38 cellular contexts compared by ENCODE assay signal in the genomic region with DNA sequence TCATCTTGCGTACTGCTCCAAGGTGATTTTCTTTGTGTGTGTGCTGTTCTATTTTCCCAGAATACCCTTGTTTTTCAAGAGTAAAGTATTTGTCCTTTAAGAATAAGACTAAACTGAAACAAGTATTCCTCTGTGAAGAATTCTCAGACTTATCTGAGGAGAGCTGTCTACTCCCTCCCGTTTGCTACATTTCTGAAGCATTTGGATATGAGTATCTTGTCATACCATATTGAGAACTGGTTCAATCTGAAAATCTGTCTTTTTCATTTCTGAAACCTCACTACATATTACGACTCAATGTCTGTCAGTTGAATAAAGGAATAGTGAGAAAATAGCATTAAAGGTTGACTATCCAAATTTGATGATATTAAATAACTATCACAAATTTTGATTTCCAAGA.
"Had no signal": no experiment of that assay in that cellular context is flagged by ENCODE, and none has a peak within 500 bp of the region (broad histone marks: within the 10 kb centered on the region; RNA-seq: fewer than 3 reads in every experiment).

No MANE protein-coding gene starts in this region.

- FAIRE-seq: astrocyte had no signal

- H3K4me1 Mint-ChIP-seq: activated CD4-positive, alpha-beta memory T cell treated with anti-CD3 and anti-CD28 coated beads, Interleukin-2, amount 10 ng/mL, durations not matched to agents 7 days and 5 days; activated CD4-positive, alpha-beta T cell treated with anti-CD3 and anti-CD28 coated beads for 36 hours; activated CD4-positive, alpha-beta T cell treated with anti-CD3 and anti-CD28 coated beads, Interleukin-2, amount 10 ng/mL, durations not matched to agents 7 days and 5 days; activated CD8-positive, alpha-beta memory T cell treated with anti-CD3 and anti-CD28 coated beads, Interleukin-2, amount 10 ng/mL, durations not matched to agents 7 days and 5 days; activated naive CD8-positive, alpha-beta T cell treated with anti-CD3 and anti-CD28 coated beads for 36 hours; central memory CD8-positive, alpha-beta T cell had no signal

- H3K9me3 Mint-ChIP-seq: activated CD4-positive, alpha-beta memory T cell treated with anti-CD3 and anti-CD28 coated beads, Interleukin-2, amount 10 ng/mL, durations not matched to agents 7 days and 5 days; activated CD4-positive, alpha-beta T cell treated with anti-CD3 and anti-CD28 coated beads, Interleukin-2, amount 10 ng/mL, durations not matched to agents 7 days and 5 days; activated naive CD4-positive, alpha-beta T cell treated with anti-CD3 and anti-CD28 coated beads for 36 hours; activated T-helper 2 cell treated with anti-CD3 and anti-CD28 coated beads, Interferon-gamma antibody, Interleukin-2, Interleukin-4, amounts not matched to agents 10 μg/mL and 5 μg/mL and 100 μg/mL, durations not matched to agents 14 hours and 24 hours and 36 hours; central memory CD8-positive, alpha-beta T cell; T-helper 1 cell treated with Interleukin-12 subunit alpha and Interleukin-12 subunit beta and Interleukin-4 antibody, amounts not matched to agents 30 μg/mL and 1 μg/mL, for 36 hours; T-helper 2 cell treated with Interferon-gamma antibody and Interleukin-4, amounts not matched to agents 5 μg/mL and 100 μg/mL, for 36 hours had no signal

- H3K36me3 ChIP-seq: adrenal gland, brain microvascular endothelial cell, breast epithelium, cardiac muscle cell, WERI-Rb-1 had no signal

- H3K27ac ChIP-seq: adrenal gland, body of pancreas, brain microvascular endothelial cell, breast epithelium, cardiac muscle cell, WERI-Rb-1 had no signal

- H3K27me3 Mint-ChIP-seq: activated CD4-positive, alpha-beta T cell treated with anti-CD3 and anti-CD28 coated beads, Interleukin-2, amount 10 ng/mL, durations not matched to agents 7 days and 5 days; activated CD8-positive, alpha-beta memory T cell treated with anti-CD3 and anti-CD28 coated beads, Interleukin-2, amount 10 ng/mL, durations not matched to agents 7 days and 5 days; activated naive CD8-positive, alpha-beta T cell treated with anti-CD3 and anti-CD28 coated beads for 36 hours had no signal

- H3K27me3 ChIP-seq: adrenal gland, body of pancreas, brain microvascular endothelial cell, breast epithelium, cardiac muscle cell had no signal

- H3K4me1 ChIP-seq: adrenal gland, body of pancreas, breast epithelium had no signal

- H3K27ac Mint-ChIP-seq: activated CD4-positive, alpha-beta memory T cell treated with anti-CD3 and anti-CD28 coated beads, Interleukin-2, amount 10 ng/mL, durations not matched to agents 7 days and 5 days; activated CD4-positive, alpha-beta T cell treated with anti-CD3 and anti-CD28 coated beads for 36 hours; activated CD4-positive, alpha-beta T cell treated with anti-CD3 and anti-CD28 coated beads, Interleukin-2, amount 10 ng/mL, durations not matched to agents 7 days and 5 days; activated CD8-positive, alpha-beta memory T cell treated with anti-CD3 and anti-CD28 coated beads, Interleukin-2, amount 10 ng/mL, durations not matched to agents 7 days and 5 days; activated CD8-positive, alpha-beta T cell treated with anti-CD3 and anti-CD28 coated beads, Interleukin-2, amount 10 ng/mL, durations not matched to agents 7 days and 5 days; activated naive CD4-positive, alpha-beta T cell treated with anti-CD3 and anti-CD28 coated beads for 36 hours; activated naive CD4-positive, alpha-beta T cell treated with anti-CD3 and anti-CD28 coated beads, Interleukin-2, amount 50 U/mL, for 72 hours; activated naive CD8-positive, alpha-beta T cell treated with anti-CD3 and anti-CD28 coated beads for 36 hours; activated T-cell treated with anti-CD3 and anti-CD28 coated beads, Interleukin-2, amount 50 U/mL, for 24 hours; activated T-helper 2 cell treated with anti-CD3 and anti-CD28 coated beads, Interferon-gamma antibody, Interleukin-2, Interleukin-4, amounts not matched to agents 10 μg/mL and 5 μg/mL and 100 μg/mL, durations not matched to agents 14 hours and 24 hours and 36 hours; T-helper 1 cell treated with Interleukin-12 subunit alpha and Interleukin-12 subunit beta and Interleukin-4 antibody, amounts not matched to agents 30 μg/mL and 1 μg/mL, for 36 hours; T-helper 2 cell treated with Interferon-gamma antibody and Interleukin-4, amounts not matched to agents 5 μg/mL and 100 μg/mL, for 36 hours; WTC11 had no signal

- DNase-seq: activated CD4-positive, alpha-beta memory T cell treated with anti-CD3 and anti-CD28 coated beads, Interleukin-2, amount 10 ng/mL, durations not matched to agents 7 days and 5 days; activated CD4-positive, alpha-beta T cell treated with anti-CD3 and anti-CD28 coated beads for 1 hour; activated CD4-positive, alpha-beta T cell treated with anti-CD3 and anti-CD28 coated beads for 36 hours; activated CD4-positive, alpha-beta T cell treated with anti-CD3 and anti-CD28 coated beads for 48 hours; activated CD4-positive, alpha-beta T cell treated with anti-CD3 and anti-CD28 coated beads, Interleukin-2, amount 10 ng/mL, durations not matched to agents 7 days and 5 days; activated CD4-positive, alpha-beta T cell treated with anti-CD3 and anti-CD28 coated beads, Interleukin-2, amount 50 U/mL, for 48 hours; activated CD4-positive, CD25-positive, alpha-beta regulatory T cell; activated CD8-positive, alpha-beta memory T cell treated with anti-CD3 and anti-CD28 coated beads for 24 hours; activated CD8-positive, alpha-beta memory T cell treated with anti-CD3 and anti-CD28 coated beads, Interleukin-2, amount 10 ng/mL, durations not matched to agents 7 days and 5 days; activated CD8-positive, alpha-beta memory T cell treated with anti-CD3 and anti-CD28 coated beads, Interleukin-2, amount 50 U/mL, for 48 hours; activated CD8-positive, alpha-beta T cell treated with anti-CD3 and anti-CD28 coated beads, Interleukin-2, amount 10 ng/mL, durations not matched to agents 7 days and 5 days; activated effector memory CD4-positive, alpha-beta T cell treated with Interleukin-2 at 50 U/mL for 16 hours; activated gamma-delta T cell; activated naive CD4-positive, alpha-beta T cell treated with anti-CD3 and anti-CD28 coated beads for 36 hours; activated naive CD4-positive, alpha-beta T cell treated with anti-CD3 and anti-CD28 coated beads, Interleukin-2, amount 50 U/mL, for 16 hours; activated naive CD8-positive, alpha-beta T cell treated with anti-CD3 and anti-CD28 coated beads for 36 hours; activated T-cell treated with anti-CD3 and anti-CD28 coated beads, Interleukin-2, amount 50 U/mL, for 24 hours; activated T-cell treated with anti-CD3 and anti-CD28 coated beads, Interleukin-2, amount 50 U/mL, for 48 hours; adrenal gland; amniotic stem cell; aorta; body of pancreas; brain microvascular endothelial cell; cerebellar nuclear complex; T-helper 1 cell; T-helper 2 cell; T-helper 9 cell; WERI-Rb-1 had no signal

- H3K4me3 ChIP-seq: adrenal gland, body of pancreas, breast epithelium, cardiac muscle cell had no signal

- ATAC-seq: activated CD4-positive, alpha-beta T cell treated with anti-CD3 and anti-CD28 coated beads for 36 hours; activated CD4-positive, CD25-positive, alpha-beta regulatory T cell treated with anti-CD3 and anti-CD28 coated beads, Interleukin-2, amount 50 U/mL, for 24 hours; activated CD8-positive, alpha-beta memory T cell treated with anti-CD3 and anti-CD28 coated beads, Interleukin-2, amount 10 ng/mL, durations not matched to agents 7 days and 5 days; activated CD8-positive, alpha-beta T cell treated with anti-CD3 and anti-CD28 coated beads, Interleukin-2, amount 10 ng/mL, durations not matched to agents 7 days and 5 days; activated naive CD4-positive, alpha-beta T cell treated with anti-CD3 and anti-CD28 coated beads, Interleukin-2, amount 50 U/mL, for 72 hours; body of pancreas; WTC11 had no signal

- H3K36me3 Mint-ChIP-seq: activated CD8-positive, alpha-beta memory T cell treated with anti-CD3 and anti-CD28 coated beads, Interleukin-2, amount 10 ng/mL, durations not matched to agents 7 days and 5 days; activated naive CD4-positive, alpha-beta T cell treated with anti-CD3 and anti-CD28 coated beads, Interleukin-2, amount 50 U/mL, for 72 hours; activated naive CD8-positive, alpha-beta T cell treated with anti-CD3 and anti-CD28 coated beads for 36 hours had no signal

- H3K9me3 ChIP-seq: adrenal gland, body of pancreas, breast epithelium had no signal

- H3K4me3 Mint-ChIP-seq: activated CD4-positive, alpha-beta memory T cell treated with anti-CD3 and anti-CD28 coated beads, Interleukin-2, amount 10 ng/mL, durations not matched to agents 7 days and 5 days; activated CD4-positive, alpha-beta T cell treated with anti-CD3 and anti-CD28 coated beads for 36 hours; activated CD4-positive, alpha-beta T cell treated with anti-CD3 and anti-CD28 coated beads, Interleukin-2, amount 10 ng/mL, durations not matched to agents 7 days and 5 days; activated CD8-positive, alpha-beta memory T cell treated with anti-CD3 and anti-CD28 coated beads, Interleukin-2, amount 10 ng/mL, durations not matched to agents 7 days and 5 days; activated CD8-positive, alpha-beta T cell treated with anti-CD3 and anti-CD28 coated beads, Interleukin-2, amount 10 ng/mL, durations not matched to agents 7 days and 5 days; activated naive CD4-positive, alpha-beta T cell treated with anti-CD3 and anti-CD28 coated beads for 36 hours; activated naive CD8-positive, alpha-beta T cell treated with anti-CD3 and anti-CD28 coated beads for 36 hours; activated T-cell treated with anti-CD3 and anti-CD28 coated beads, Interleukin-2, amount 50 U/mL, for 24 hours; central memory CD8-positive, alpha-beta T cell; T-helper 1 cell treated with Interleukin-12 subunit alpha and Interleukin-12 subunit beta and Interleukin-4 antibody, amounts not matched to agents 30 μg/mL and 1 μg/mL, for 36 hours; T-helper 2 cell treated with Interferon-gamma antibody and Interleukin-4, amounts not matched to agents 5 μg/mL and 100 μg/mL, for 36 hours; WTC11 had no signal
